20 cellular contexts compared by ENCODE assay signal in the genomic region with DNA sequence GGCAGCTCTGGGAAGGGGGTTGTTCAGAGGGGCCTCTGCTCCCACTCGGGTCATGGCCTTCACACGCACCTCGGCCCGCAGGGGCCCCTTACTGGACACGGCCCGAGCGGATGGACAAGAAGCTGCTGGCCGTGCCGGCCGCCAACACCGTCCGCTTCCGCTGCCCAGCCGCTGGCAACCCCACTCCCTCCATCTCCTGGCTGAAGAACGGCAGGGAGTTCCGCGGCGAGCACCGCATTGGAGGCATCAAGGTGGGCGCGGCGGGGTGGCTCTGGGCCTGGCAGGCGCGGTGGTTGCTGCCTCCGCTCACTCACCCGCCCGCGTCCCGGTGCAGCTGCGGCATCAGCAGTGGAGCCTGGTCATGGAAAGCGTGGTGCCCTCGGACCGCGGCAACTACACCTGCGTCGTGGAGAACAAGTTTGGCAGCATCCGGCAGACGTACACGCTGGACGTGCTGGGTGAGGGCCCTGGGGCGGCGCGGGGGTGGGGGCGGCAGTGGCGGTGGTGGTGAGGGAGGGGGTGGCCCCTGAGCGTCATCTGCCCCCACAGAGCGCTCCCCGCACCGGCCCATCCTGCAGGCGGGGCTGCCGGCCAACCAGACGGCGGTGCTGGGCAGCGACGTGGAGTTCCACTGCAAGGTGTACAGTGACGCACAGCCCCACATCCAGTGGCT. TPM values are rescaled to one million over a fixed set of nuclear protein-coding genes. Genes with fewer than 3 reads are reported as not detected.
"Had no signal": no experiment of that assay in that cellular context is flagged by ENCODE, and none has a peak within 500 bp of the region (broad histone marks: within the 10 kb centered on the region; RNA-seq: fewer than 3 reads in every experiment).

No MANE protein-coding gene starts in this region.

- ATAC-seq: Panc1, PC-3 had no signal

- DNase-seq: KG1; MM.1S; NCI-H1092 treated with DMSO at 0.1 percent for 48 hours; NCI-H1436 treated with DMSO at 0.1 percent for 48 hours; NCI-H1694; NCI-H187 treated with DMSO at 0.1 percent for 48 hours; NCI-H2029 treated with DMSO at 0.1 percent for 48 hours; NCI-H2171 treated with DMSO at 0.1 percent for 48 hours; NCI-H345; NCI-H446 treated with DMSO at 0.1 percent for 48 hours; NCI-H510A treated with DMSO at 0.1 percent for 48 hours; NCI-H526; NCI-H774; NK-92 treated with Interleukin-12 subunit alpha and Interleukin-12 subunit beta, amount 100 ng/mL, for 24 hours; PC-3; SHP77 treated with DMSO at 0.1 percent for 48 hours; SJCRH30 had no signal

- H3K27ac ChIP-seq: HL-60, SJCRH30 had no signal

- H3K4me3 ChIP-seq: SJCRH30 had no signal

- H3K9me3 ChIP-seq: SJCRH30 had no signal

- H3K36me3 ChIP-seq: SJCRH30 had no signal

- H3K4me1 ChIP-seq: SJCRH30 had no signal

- H3K27me3 ChIP-seq: SJCRH30 had no signal

RNA-seq across cellular contexts. Expression of a gene that starts 8.3 kb away (rescaled TPM):
- total RNA-seq: OCI-LY7 had no signal
